Comparison of ENCODE assay signal across 11 cellular contexts in genomic region chr1:225603538-225604354, GRCh38. TPM values are rescaled to one million over a fixed set of nuclear protein-coding genes. Genes with fewer than 3 reads are reported as not detected.
A peak's percentile ranks its signal among the peaks of the same experiment; 100 is the strongest.
DNase-seq lines count a peak whose midpoint lies in the region; ATAC-seq and TF ChIP-seq lines count a peak whose summit lies in the region.
"Had no signal": no experiment of that assay in that cellular context is flagged by ENCODE, and none has a peak within 500 bp of the region (broad histone marks: within the 10 kb centered on the region; RNA-seq: fewer than 3 reads in every experiment).

No MANE protein-coding gene starts in this region.

- H3K79me2 ChIP-seq in HCT116 (ENCODE audit: insufficient read depth, low read length): peaks cover 85% of the 10 kb centered on the region

- intact Hi-C loops in HCT116 (cut with micrococcal nuclease): no loop called here
- intact Hi-C loops in lower leg skin (cut with DNase I; ENCODE audit: low total_unique reads): no loop called here

- H4K20me1 ChIP-seq in HCT116 (ENCODE audit: insufficient read depth): no peaks in the 10 kb centered on the region; the same call in 1 of the 2 replicates

- H3K9me3 ChIP-seq in HCT116 (ENCODE audit: control insufficient read depth in 1 of 2, insufficient read depth in 1 of 2, low read depth in 1 of 2, low read length in 2 of 2): no peaks in the 10 kb centered on the region
- H3K9me3 ChIP-seq: thoracic aorta had no signal

- peak; percentile 90 for ATAC-seq in HCT116
- no peak for ATAC-seq in activated CD4-positive, CD25-positive, alpha-beta regulatory T cell treated with anti-CD3 and anti-CD28 coated beads, Interleukin-2, amount 50 U/mL, for 24 hours

- POLR2A ChIA-PET in HCT116 (lab: Charles Lee): interaction anchor here (2.5 kb wide), 1 partner anchor 51 kb away, joined by 8 read pairs; no protein-coding TSS in a partner anchor

- no peaks in the 10 kb centered on the region for H3K27me3 ChIP-seq in HCT116 (ENCODE audit: insufficient read depth, low read length)
- H3K27me3 ChIP-seq in rectal smooth muscle tissue (ENCODE audit: control insufficient read depth, insufficient read depth, low read length): no peaks in the 10 kb centered on the region

- DNase-seq in HCT116 (ENCODE audit: low read depth, low spot score): peak; percentile 54
- DNase-seq in SK-MEL-5 (ENCODE audit: low read depth, low spot score): peak; percentile 56
- DNase-seq in fibroblast of the conjunctiva (ENCODE audit: low read depth): peak; percentile 31
- no peak for DNase-seq in nucleus accumbens (lab: John Stamatoyannopoulos, UW)
- no peak for DNase-seq in NOMO-1 treated with DMSO at 0.1 percent for 48 hours (lab: John Stamatoyannopoulos, UW; ENCODE audit: unreplicated experiment)
- no peak for DNase-seq in lower leg skin (ENCODE audit: low spot score in 2 of 2)
- DNase-seq: NCI-H345, WERI-Rb-1 had no signal

- H2AFZ ChIP-seq in HCT116 (ENCODE audit: low read depth, low read length, poor library complexity, severe bottlenecking): no peak overlapping the region

- no peaks in the 10 kb centered on the region for H3K9me2 ChIP-seq in HCT116 (ENCODE audit: insufficient read depth)

- in situ Hi-C loops in SK-MEL-5 (cut with HindIII; ENCODE audit: low pct_unique_long_range_greater_than_20kb, low sequenced_read_pairs): no loop called here

- no TSS peak for BruUV-seq in HCT116 (replicated peaks; lab: Mats Ljungman, UMichigan)

- H3K9ac ChIP-seq in HCT116 (ENCODE audit: low read length) (peak overlapping the region; percentile 23), rectal smooth muscle tissue (ENCODE audit: low read length) (no peak overlapping the region)

- RAD21 ChIA-PET in HCT116 (lab: Charles Lee; ENCODE audit: low non-redundant PET in 1 of 2, low total read pairs in 2 of 2, uncharacterized antibody in 2 of 2, unreplicated experiment in 2 of 2): no interaction called here

- H3K36me3 ChIP-seq in HCT116 (ENCODE audit: control insufficient read depth in 1 of 2, insufficient read depth in 2 of 2, low read length in 2 of 2) (no peaks in the 10 kb centered on the region), rectal smooth muscle tissue (ENCODE audit: control insufficient read depth, insufficient read depth, low read length) (no peaks in the 10 kb centered on the region)
- H3K36me3 ChIP-seq: thoracic aorta had no signal

- H3K4me2 ChIP-seq in HCT116 (ENCODE audit: low read length): peak overlapping the region; percentile 67

- TF ChIP-seq POLR2A in HCT116 (IDR thresholded peaks at IDR 0.05; ENCODE audit: borderline replicate concordance, extremely low read depth, insufficient read depth, insufficient read length) (no peak), lower leg skin (IDR thresholded peaks at IDR 0.05) (no peak)

- H3K27ac ChIP-seq in HCT116 (ENCODE audit: low read depth, low read length) (peak overlapping the region; percentile 78), rectal smooth muscle tissue (ENCODE audit: low read depth, low read length) (peak overlapping the region; percentile 14)
- H3K27ac ChIP-seq: WERI-Rb-1 had no signal

- H3K4me1 ChIP-seq in HCT116 (ENCODE audit: control insufficient read depth in 1 of 2, insufficient read depth in 2 of 2, low read length in 2 of 2) (peaks cover 37 to 44% of the 10 kb centered on the region in 2 experiments), rectal smooth muscle tissue (ENCODE audit: control insufficient read depth, insufficient read depth, low read length) (peaks cover 21% of the 10 kb centered on the region)

- 0 out of 2 replicates have a peak, but pooled peaks have one; percentile 9 for TF ChIP-seq RAD21 in HCT116 (IDR thresholded peaks at IDR 0.05; ENCODE audit: low read depth)

- TF ChIP-seq CTCF in HCT116 (IDR thresholded peaks at IDR 0.05 in 2 of 3, conservative IDR thresholded peaks at IDR 0.05 in 1 of 3; ENCODE audit: borderline replicate concordance in 1 of 3, insufficient read depth in 1 of 3, low read depth in 2 of 3, low read length in 2 of 3) (no peak), lower leg skin (IDR thresholded peaks at IDR 0.05) (no peak)

- CTCF ChIA-PET in HCT116 (lab: Charles Lee): interaction anchor here (0.8 to 1.2 kb wide), 2 partner anchors 23 to 47 kb away, joined by 3 read pairs; no protein-coding TSS in a partner anchor

- peak overlapping the region in 1 of 2 experiments; percentile 7; a peak in 1 of 4 replicates for H3K4me3 ChIP-seq in HCT116 (replicated peaks in 1 of 2; ENCODE audit: low read depth in 1 of 2, low read length in 2 of 2)
- H3K4me3 ChIP-seq in rectal smooth muscle tissue (ENCODE audit: low read length): no peak overlapping the region
- no peak overlapping the region for H3K4me3 ChIP-seq in lower leg skin (ENCODE audit: low read depth, poor library complexity, severe bottlenecking)
- H3K4me3 ChIP-seq: thoracic aorta had no signal

TF ChIP-seq in HCT116, 20 proteins besides CTCF, POLR2A, EP300 and RAD21 (continues in another document):
- peak; percentile 67; the same call in 1 of the 2 replicates for TF ChIP-seq CEBPB (IDR thresholded peaks at IDR 0.05; ENCODE audit: low read depth)
- TF ChIP-seq ZNF274 (IDR thresholded peaks at IDR 0.05; ENCODE audit: low read depth, low read length): no peak
- peak; percentile 41; the same call in 1 of the 2 replicates for TF ChIP-seq SIN3A (IDR thresholded peaks at IDR 0.05; ENCODE audit: low read depth)
- TF ChIP-seq EZH2 (IDR thresholded peaks at IDR 0.05): no peak
- TF ChIP-seq YY1 (IDR thresholded peaks at IDR 0.05; ENCODE audit: extremely low read depth, insufficient replicate concordance, low read depth, low read length): peak; percentile 67
- TF ChIP-seq ZBTB33 (IDR thresholded peaks at IDR 0.05; ENCODE audit: extremely low read depth, insufficient replicate concordance, low read length): no peak
- TF ChIP-seq MAX (IDR thresholded peaks at IDR 0.05): peak; percentile 47; the same call in 1 of the 2 replicates
- TF ChIP-seq ZFX (IDR thresholded peaks at IDR 0.05): no peak
- peak; percentile 52 for TF ChIP-seq SP1 (IDR thresholded peaks at IDR 0.05; ENCODE audit: low read depth)
- TF ChIP-seq EZH2phosphoT487 (IDR thresholded peaks at IDR 0.05; ENCODE audit: borderline replicate concordance): no peak
- TF ChIP-seq FOSL1 (IDR thresholded peaks at IDR 0.05; ENCODE audit: low read depth): peak; percentile 76
- TF ChIP-seq POLR2AphosphoS5 (IDR thresholded peaks at IDR 0.05; ENCODE audit: low read depth, low read length): no peak
- no peak for TF ChIP-seq REST (IDR thresholded peaks at IDR 0.05; ENCODE audit: low read depth)
- no peak for TF ChIP-seq ELF1 (IDR thresholded peaks at IDR 0.05; ENCODE audit: borderline replicate concordance, low read depth)
- TF ChIP-seq SRF (IDR thresholded peaks at IDR 0.05; ENCODE audit: low read depth): no peak; the same call in 1 of the 2 replicates
- TF ChIP-seq ATF3 (IDR thresholded peaks at IDR 0.05): no peak
- peak; percentile 78 for TF ChIP-seq JUND (IDR thresholded peaks at IDR 0.05)

RNA-seq across cellular contexts. Expression of gene ENAH, which starts 49.2 kb away (rescaled TPM):
- total RNA-seq in HCT116 (2021; ENCODE audit: unreplicated experiment) (100 TPM), lower leg skin (10 to 100 TPM; 32.5 to 37.4 (median 35.2) TPM)
- polyA plus RNA-seq in HCT116 (2012): 39.7 and 44.9 TPM in 2 replicates
- total RNA-seq in SK-MEL-5 (2014; rRNA removed; shearing (Covaris generic)): 113 TPM in 2 replicates
- 93.5 and 121 TPM in 2 replicates for polyA plus RNA-seq in SK-MEL-5 (2015; cell fraction: cytosol; rRNA removed)
- 34.7 and 52.8 TPM in 2 replicates for polyA plus RNA-seq in SK-MEL-5 (2015; cell fraction: nucleus; rRNA removed)

Comparison
In these comparisons a context has a peak if more than half of its experiments do, and no peak if none do; other contexts are left out.
1. DNase-seq: peak in HCT116 (single experiment), SK-MEL-5 (single experiment) and fibroblast of the conjunctiva (single experiment); none in nucleus accumbens (0 of 56), NOMO-1 treated with DMSO at 0.1 percent for 48 hours (single experiment) and lower leg skin (0 of 2).